Comparison of ENCODE assay signal across 15 cellular contexts in genomic region chr9:117771162-117771561, GRCh38.
DNase-seq lines count a peak whose midpoint lies in the region; ATAC-seq lines count a peak whose summit lies in the region.
"Had no signal": no experiment of that assay in that cellular context is flagged by ENCODE, and none has a peak within 500 bp of the region (broad histone marks: within the 10 kb centered on the region; RNA-seq: fewer than 3 reads in every experiment).

No MANE protein-coding gene starts in this region.

- no peaks in the 10 kb centered on the region for H3K9me3 Mint-ChIP-seq in activated T-cell treated with anti-CD3 and anti-CD28 coated beads, Interleukin-2, amount 50 U/mL, for 24 hours

- H3K27ac Mint-ChIP-seq in activated T-cell treated with anti-CD3 and anti-CD28 coated beads, Interleukin-2, amount 50 U/mL, for 24 hours = no peak overlapping the region

- no peak for ATAC-seq in HG02623 (IDR thresholded peaks at IDR 0.05; ENCODE audit: unreplicated experiment)
- no peak for ATAC-seq in HG02610 (IDR thresholded peaks at IDR 0.05; ENCODE audit: unreplicated experiment)
- ATAC-seq: GM12878, HCT116, PC-3 had no signal

- peaks cover 23% of the 10 kb centered on the region for H3K27me3 Mint-ChIP-seq in activated T-cell treated with anti-CD3 and anti-CD28 coated beads, Interleukin-2, amount 50 U/mL, for 24 hours

- no peaks in the 10 kb centered on the region for H3K36me3 Mint-ChIP-seq in activated T-cell treated with anti-CD3 and anti-CD28 coated beads, Interleukin-2, amount 50 U/mL, for 24 hours (ENCODE audit: low read depth)

- DNase-seq in NCI-H510A treated with DMSO at 0.1 percent for 48 hours (lab: John Stamatoyannopoulos, UW) = peak; percentile 8
- DNase-seq in NCI-H510A (lab: John Stamatoyannopoulos, UW) = no peak
- peak; percentile 75 for DNase-seq in NCI-H748 treated with DMSO at 0.1 percent for 48 hours (lab: John Stamatoyannopoulos, UW)
- peak; percentile 88 for DNase-seq in left kidney (ENCODE audit: low read depth, low spot score)
- no peak for DNase-seq in GOT3 (lab: John Stamatoyannopoulos, UW)
- DNase-seq in activated T-cell treated with anti-CD3 and anti-CD28 coated beads, Interleukin-2, amount 50 U/mL, for 24 hours = no peak
- DNase-seq: 8988T, KBM-7, NCI-H2107, NCI-H524, PC-3 had no signal

- no peaks in the 10 kb centered on the region for H3K4me1 Mint-ChIP-seq in activated T-cell treated with anti-CD3 and anti-CD28 coated beads, Interleukin-2, amount 50 U/mL, for 24 hours (ENCODE audit: low read depth)

- no peak overlapping the region for H3K4me3 Mint-ChIP-seq in activated T-cell treated with anti-CD3 and anti-CD28 coated beads, Interleukin-2, amount 50 U/mL, for 24 hours

Comparison
In these comparisons a context has a peak if more than half of its experiments do, and no peak if none do; other contexts are left out.
1. DNase-seq: peak in NCI-H510A treated with DMSO at 0.1 percent for 48 hours (single experiment), NCI-H748 treated with DMSO at 0.1 percent for 48 hours (single experiment) and left kidney (single experiment); none in NCI-H510A (single experiment), GOT3 (single experiment) and activated T-cell treated with anti-CD3 and anti-CD28 coated beads, Interleukin-2, amount 50 U/mL, for 24 hours (single experiment).